Comparison of ENCODE assay signal across 18 cellular contexts in genomic region chr4:24372341-24372740, GRCh38.
"Had no signal": no experiment of that assay in that cellular context is flagged by ENCODE, and none has a peak within 500 bp of the region (broad histone marks: within the 10 kb centered on the region; RNA-seq: fewer than 3 reads in every experiment).

No MANE protein-coding gene starts in this region.

- H3K79me2 ChIP-seq: hepatocyte had no signal

- H3K9me3 Mint-ChIP-seq: nephron progenitor cell had no signal

- H3K4me1 Mint-ChIP-seq: central memory CD8-positive, alpha-beta T cell; stimulated activated effector memory CD8-positive, alpha-beta T cell treated with anti-CD3 and anti-CD28 coated beads, Interleukin-12 subunit alpha, Interleukin-12 subunit beta, amount 100 ng/mL, for 72 hours had no signal

- DNase-seq: head of caudate nucleus; kidney; left lung; lower lobe of right lung; naive thymus-derived CD8-positive, alpha-beta T cell; nephron progenitor cell; nucleus accumbens; stimulated activated CD4-positive, alpha-beta T cell treated with anti-CD3 and anti-CD28 coated beads, Interleukin-2, amount 100 ng/mL, for 24 hours; stimulated activated CD4-positive, alpha-beta T cell treated with anti-CD3 and anti-CD28 coated beads, Interleukin-4, amount 100 ng/mL, for 24 hours; stimulated activated naive CD4-positive, alpha-beta T cell treated with Interleukin-2 at 50 U/mL for 16 hours; transverse colon; upper lobe of right lung; uterus had no signal

- H3K36me3 Mint-ChIP-seq: naive thymus-derived CD8-positive, alpha-beta T cell; stimulated activated effector memory CD8-positive, alpha-beta T cell treated with anti-CD3 and anti-CD28 coated beads, Interleukin-12 subunit alpha, Interleukin-12 subunit beta, amount 100 ng/mL, for 72 hours had no signal

- H3K4me3 ChIP-seq: coronary artery, hepatocyte, left lung, lower lobe of right lung, thoracic aorta, transverse colon, upper lobe of right lung, uterus had no signal

- H3K27me3 Mint-ChIP-seq: central memory CD8-positive, alpha-beta T cell had no signal

- H3K27me3 ChIP-seq: hepatocyte, left lung, transverse colon, upper lobe of right lung, uterus had no signal

- H3K27ac Mint-ChIP-seq: stimulated activated effector memory CD8-positive, alpha-beta T cell treated with anti-CD3 and anti-CD28 coated beads, Interleukin-12 subunit alpha, Interleukin-12 subunit beta, amount 100 ng/mL, for 72 hours had no signal

- H3K9me3 ChIP-seq: left lung, lower lobe of right lung, thoracic aorta, transverse colon, upper lobe of right lung, uterus had no signal

- H3K4me2 ChIP-seq: hepatocyte had no signal

- H3K4me1 ChIP-seq: left lung, lower lobe of right lung, transverse colon, upper lobe of right lung, uterus had no signal

- H3K27ac ChIP-seq: hepatocyte, left lung, lower lobe of right lung, thoracic aorta, transverse colon, upper lobe of right lung, uterus had no signal

- H3K36me3 ChIP-seq: left lung, lower lobe of right lung, thoracic aorta, transverse colon, upper lobe of right lung, uterus had no signal

- ATAC-seq: left lung; lower lobe of right lung; naive thymus-derived CD8-positive, alpha-beta T cell; stimulated activated effector memory CD8-positive, alpha-beta T cell treated with anti-CD3 and anti-CD28 coated beads, Interleukin-12 subunit alpha, Interleukin-12 subunit beta, amount 100 ng/mL, for 72 hours; upper lobe of right lung had no signal

- H3K4me3 Mint-ChIP-seq: central memory CD8-positive, alpha-beta T cell; naive thymus-derived CD8-positive, alpha-beta T cell; nephron progenitor cell; stimulated activated effector memory CD8-positive, alpha-beta T cell treated with anti-CD3 and anti-CD28 coated beads, Interleukin-12 subunit alpha, Interleukin-12 subunit beta, amount 100 ng/mL, for 72 hours had no signal

- H2AFZ ChIP-seq: hepatocyte had no signal
